In the genomic region with DNA sequence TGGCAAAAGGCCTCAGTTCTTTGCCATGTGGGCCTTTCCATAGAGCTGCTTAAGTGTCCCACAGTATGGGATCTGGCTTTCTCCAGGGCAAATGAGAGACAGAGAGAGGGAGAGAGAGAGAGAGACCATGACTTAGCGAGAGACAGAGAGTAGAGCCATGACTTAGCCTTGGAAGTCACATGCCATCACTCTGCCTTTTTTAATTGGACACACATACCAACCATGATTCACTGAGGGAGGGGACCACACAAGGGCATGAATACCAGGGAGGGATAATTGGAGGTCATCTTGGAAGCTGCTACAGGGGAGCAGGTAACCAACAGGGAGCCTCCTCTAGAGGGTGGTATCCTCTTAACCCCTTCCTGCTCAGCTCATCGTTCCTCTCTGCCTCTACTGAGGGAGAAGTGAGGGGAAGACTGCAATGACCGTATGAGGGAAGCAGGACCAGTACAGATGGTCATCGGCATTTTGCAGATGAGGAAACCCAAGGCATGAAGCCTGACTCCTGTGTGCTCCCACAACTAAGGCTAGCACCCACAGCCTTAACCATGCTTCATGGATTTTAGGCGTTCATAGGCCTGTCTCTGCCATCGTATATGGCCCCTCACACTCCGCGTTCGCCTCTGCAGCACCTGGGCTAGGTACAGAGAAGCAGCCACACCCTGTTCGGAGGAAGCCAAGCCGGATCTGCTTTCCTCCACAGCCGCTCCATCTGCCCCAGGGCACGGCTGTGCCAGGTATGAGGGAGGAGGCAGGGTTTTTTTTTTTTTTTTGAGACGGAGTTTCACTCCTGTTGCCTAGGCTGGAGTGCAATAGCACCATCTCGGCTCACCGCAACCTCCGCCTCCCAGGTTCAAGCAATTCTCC, we compare ENCODE assay signal across 12 cellular contexts. TPM values are rescaled to one million over a fixed set of nuclear protein-coding genes. Genes with fewer than 3 reads are reported as not detected.
A peak's percentile ranks its signal among the peaks of the same experiment; 100 is the strongest.
DNase-seq lines count a peak whose midpoint lies in the region; ATAC-seq and TF ChIP-seq lines count a peak whose summit lies in the region.
"Had no signal": no experiment of that assay in that cellular context is flagged by ENCODE, and none has a peak within 500 bp of the region (broad histone marks: within the 10 kb centered on the region; RNA-seq: fewer than 3 reads in every experiment).

No MANE protein-coding gene starts in this region.

- H3K36me3 Mint-ChIP-seq in naive B cell = peaks cover 0 to 5% of the 10 kb centered on the region in 2 donors
- H3K36me3 Mint-ChIP-seq in activated CD4-positive, alpha-beta T cell treated with anti-CD3 and anti-CD28 coated beads, Interleukin-2, amount 10 ng/mL, durations not matched to agents 7 days and 5 days (ENCODE audit: low read depth) = peaks cover 9% of the 10 kb centered on the region
- H3K36me3 Mint-ChIP-seq in activated CD4-positive, alpha-beta memory T cell treated with anti-CD3 and anti-CD28 coated beads, Interleukin-2, amount 10 ng/mL, durations not matched to agents 7 days and 5 days (ENCODE audit: low read depth) = peaks cover 4% of the 10 kb centered on the region

- H3K4me3 ChIP-seq in GM23248 = no peak overlapping the region

- CTCF ChIA-PET in activated CD4-positive, alpha-beta T cell treated with anti-CD3 and anti-CD28 coated beads, Interleukin-2, amount 10 ng/mL, durations not matched to agents 7 days and 5 days (lab: Charles Lee) = interaction anchor here (1.5 to 2.6 kb wide), 2 partner anchors 16 to 76 kb away, joined by 3 to 10 read pairs; no protein-coding TSS in a partner anchor
- CTCF ChIA-PET in activated CD4-positive, alpha-beta memory T cell treated with anti-CD3 and anti-CD28 coated beads, Interleukin-2, amount 10 ng/mL, durations not matched to agents 7 days and 5 days (lab: Charles Lee) = interaction anchor here (1.0 to 2.7 kb wide), 2 partner anchors 16 to 19 kb away, joined by 4 to 8 read pairs; no protein-coding TSS in a partner anchor

- peaks cover 10 to 24% (median 19%) of the 10 kb centered on the region in 3 donors for H3K4me1 Mint-ChIP-seq in naive B cell
- peaks cover 19% of the 10 kb centered on the region for H3K4me1 Mint-ChIP-seq in activated CD4-positive, alpha-beta T cell treated with anti-CD3 and anti-CD28 coated beads, Interleukin-2, amount 10 ng/mL, durations not matched to agents 7 days and 5 days
- H3K4me1 Mint-ChIP-seq in activated CD4-positive, alpha-beta memory T cell treated with anti-CD3 and anti-CD28 coated beads, Interleukin-2, amount 10 ng/mL, durations not matched to agents 7 days and 5 days = peaks cover 27% of the 10 kb centered on the region

- no peaks in the 10 kb centered on the region for H4K20me1 ChIP-seq in GM23248 (ENCODE audit: insufficient read depth)

- peaks cover 26% of the 10 kb centered on the region for H3K4me1 ChIP-seq in GM23248 (ENCODE audit: insufficient read depth)

- peak overlapping the region; percentile 4 to 91 (median 40) for H3K27ac Mint-ChIP-seq in naive B cell
- no peak overlapping the region for H3K27ac Mint-ChIP-seq in activated CD4-positive, alpha-beta T cell treated with anti-CD3 and anti-CD28 coated beads, Interleukin-2, amount 10 ng/mL, durations not matched to agents 7 days and 5 days
- H3K27ac Mint-ChIP-seq in activated CD4-positive, alpha-beta memory T cell treated with anti-CD3 and anti-CD28 coated beads, Interleukin-2, amount 10 ng/mL, durations not matched to agents 7 days and 5 days = no peak overlapping the region

- H3K27me3 Mint-ChIP-seq in naive B cell = no peaks in the 10 kb centered on the region
- no peaks in the 10 kb centered on the region for H3K27me3 Mint-ChIP-seq in activated CD4-positive, alpha-beta T cell treated with anti-CD3 and anti-CD28 coated beads, Interleukin-2, amount 10 ng/mL, durations not matched to agents 7 days and 5 days
- no peaks in the 10 kb centered on the region for H3K27me3 Mint-ChIP-seq in activated CD4-positive, alpha-beta memory T cell treated with anti-CD3 and anti-CD28 coated beads, Interleukin-2, amount 10 ng/mL, durations not matched to agents 7 days and 5 days

- H3F3A ChIP-seq in GM23248 (ENCODE audit: insufficient read depth) = peaks cover 49% of the 10 kb centered on the region

- no peaks in the 10 kb centered on the region for H3K9me3 ChIP-seq in GM23248 (ENCODE audit: low read depth)

- in situ Hi-C loops in GM23248 (cut with MboI) = no loop called here

- no peak overlapping the region for H3K4me3 Mint-ChIP-seq in naive B cell
- H3K4me3 Mint-ChIP-seq in activated CD4-positive, alpha-beta T cell treated with anti-CD3 and anti-CD28 coated beads, Interleukin-2, amount 10 ng/mL, durations not matched to agents 7 days and 5 days = no peak overlapping the region
- H3K4me3 Mint-ChIP-seq in activated CD4-positive, alpha-beta memory T cell treated with anti-CD3 and anti-CD28 coated beads, Interleukin-2, amount 10 ng/mL, durations not matched to agents 7 days and 5 days = no peak overlapping the region
- H3K4me3 Mint-ChIP-seq: neural crest cell had no signal

- no peak overlapping the region for H3K4me2 ChIP-seq in GM23248 (ENCODE audit: unreplicated experiment)

- peak overlapping the region; percentile 100 for H3K27ac ChIP-seq in 22Rv1
- H3K27ac ChIP-seq in GM23248 = peak overlapping the region; percentile 40; the same call in 1 of the 2 replicates

- DNase-seq in GM23248 (peak; percentile 52), cerebellar cortex (ENCODE audit: low spot score) (peak; percentile 22), naive B cell (no peak)
- no peak for DNase-seq in activated effector memory CD4-positive, alpha-beta T cell treated with Interleukin-2 at 50 U/mL for 16 hours
- no peak for DNase-seq in activated CD4-positive, alpha-beta T cell treated with anti-CD3 and anti-CD28 coated beads, Interleukin-2, amount 10 ng/mL, durations not matched to agents 7 days and 5 days
- no peak for DNase-seq in activated CD4-positive, alpha-beta memory T cell treated with anti-CD3 and anti-CD28 coated beads, Interleukin-2, amount 10 ng/mL, durations not matched to agents 7 days and 5 days
- DNase-seq: NCI-H1092; NCI-H524 treated with DMSO at 0.1 percent for 48 hours; stimulated activated naive CD4-positive, alpha-beta T cell had no signal

- no peaks in the 10 kb centered on the region for H3K9me3 Mint-ChIP-seq in naive B cell
- no peaks in the 10 kb centered on the region for H3K9me3 Mint-ChIP-seq in activated CD4-positive, alpha-beta T cell treated with anti-CD3 and anti-CD28 coated beads, Interleukin-2, amount 10 ng/mL, durations not matched to agents 7 days and 5 days
- no peaks in the 10 kb centered on the region for H3K9me3 Mint-ChIP-seq in activated CD4-positive, alpha-beta memory T cell treated with anti-CD3 and anti-CD28 coated beads, Interleukin-2, amount 10 ng/mL, durations not matched to agents 7 days and 5 days
- H3K9me3 Mint-ChIP-seq: neural crest cell had no signal

- 80 to 81% methylated on average over 15 to 17 of the region's 17 CpGs for WGBS in GM23248 (ENCODE audit: low coverage in 1 of 2, low lambda C conversion rate in 2 of 2, missing lambda C conversion rate in 2 of 2), 2 experiments

- H3K9ac ChIP-seq in GM23248 = no peak overlapping the region

- H2AFZ ChIP-seq in GM23248 = no peak overlapping the region

- H3K36me3 ChIP-seq in GM23248 (ENCODE audit: low read depth) = no peaks in the 10 kb centered on the region

- TF ChIP-seq CTCF in 22Rv1 (IDR thresholded peaks at IDR 0.05) = no peak

- POLR2A ChIA-PET in activated CD4-positive, alpha-beta T cell treated with anti-CD3 and anti-CD28 coated beads, Interleukin-2, amount 10 ng/mL, durations not matched to agents 7 days and 5 days (lab: Charles Lee) = no interaction called here
- POLR2A ChIA-PET in activated CD4-positive, alpha-beta memory T cell treated with anti-CD3 and anti-CD28 coated beads, Interleukin-2, amount 10 ng/mL, durations not matched to agents 7 days and 5 days (lab: Charles Lee) = no interaction called here

- no peaks in the 10 kb centered on the region for H3K9me2 ChIP-seq in GM23248 (ENCODE audit: insufficient read depth)

- H3K79me2 ChIP-seq in GM23248 (ENCODE audit: insufficient read depth) = no peaks in the 10 kb centered on the region

- no peaks in the 10 kb centered on the region for H3K27me3 ChIP-seq in GM23248 (replicated peaks; ENCODE audit: insufficient read depth)

- ATAC-seq in naive B cell (ENCODE audit: low read depth in 2 of 2) (no peak), GM18498 (IDR thresholded peaks at IDR 0.05; ENCODE audit: unreplicated experiment) (no peak)

RNA-seq across cellular contexts. Expression of a gene that starts 38.6 kb away (rescaled TPM):
- total RNA-seq in GM23248 (2014; rRNA removed; shearing (Covaris generic)) = 22.3 and 23.6 TPM in 2 replicates
- 32.1 and 34.1 TPM in 2 replicates for polyA plus RNA-seq in GM23248 (2016; fragmentation: Nextera tagmentation; extraction: Ambion mirVana)
- polyA plus RNA-seq in naive B cell (ENCODE audit: low read depth in 6 of 6) = 10 to 100 TPM in 3 of 6 donors, 1 to 10 TPM in 3; 6.9 to 15.8 (median 9.1) TPM
- 10 to 100 TPM; 34.0 to 39.4 TPM for total RNA-seq in activated CD4-positive, alpha-beta T cell treated with anti-CD3 and anti-CD28 coated beads, Interleukin-2, amount 10 ng/mL, durations not matched to agents 7 days and 5 days
- total RNA-seq in activated CD4-positive, alpha-beta memory T cell treated with anti-CD3 and anti-CD28 coated beads, Interleukin-2, amount 10 ng/mL, durations not matched to agents 7 days and 5 days = 10 to 100 TPM; 49.5 to 52.1 TPM

Comparison
In these comparisons a context has a peak if more than half of its experiments do, and no peak if none do; other contexts are left out.
1. DNase-seq: peak in GM23248 (single experiment) and cerebellar cortex (single experiment); none in naive B cell (single experiment), activated effector memory CD4-positive, alpha-beta T cell treated with Interleukin-2 at 50 U/mL for 16 hours (single experiment), activated CD4-positive, alpha-beta T cell treated with anti-CD3 and anti-CD28 coated beads, Interleukin-2, amount 10 ng/mL, durations not matched to agents 7 days and 5 days (single experiment) and activated CD4-positive, alpha-beta memory T cell treated with anti-CD3 and anti-CD28 coated beads, Interleukin-2, amount 10 ng/mL, durations not matched to agents 7 days and 5 days (single experiment).
2. H3K27ac Mint-ChIP-seq: peak in naive B cell (6 of 6); none in activated CD4-positive, alpha-beta T cell treated with anti-CD3 and anti-CD28 coated beads, Interleukin-2, amount 10 ng/mL, durations not matched to agents 7 days and 5 days (single experiment) and activated CD4-positive, alpha-beta memory T cell treated with anti-CD3 and anti-CD28 coated beads, Interleukin-2, amount 10 ng/mL, durations not matched to agents 7 days and 5 days (single experiment).